8 cellular contexts compared by ENCODE assay signal in genomic region chr3:123028233-123028828, GRCh38. TPM values are rescaled to one million over a fixed set of nuclear protein-coding genes. Genes with fewer than 3 reads are reported as not detected.
A peak's percentile ranks its signal among the peaks of the same experiment; 100 is the strongest.
DNase-seq lines count a peak whose midpoint lies in the region; ATAC-seq and TF ChIP-seq lines count a peak whose summit lies in the region.

No MANE protein-coding gene starts in this region.

- H3K27me3 ChIP-seq in MM.1S (replicated peaks; ENCODE audit: insufficient read depth, low read length) (peaks cover 17% of the 10 kb centered on the region), breast epithelium (peaks cover 3 to 41% of the 10 kb centered on the region in 2 donors), iPS-20b (ENCODE audit: insufficient read depth, low read length) (peaks cover 70% of the 10 kb centered on the region)

- H3K9me2 ChIP-seq in MM.1S (replicated peaks; ENCODE audit: insufficient read depth, low read length): no peaks in the 10 kb centered on the region

- intact Hi-C loops in breast epithelium (cut with DNase I; ENCODE audit: low total_unique reads): no loop called here

- peak overlapping the region; percentile 67 for H3K4me3 ChIP-seq in MM.1S (ENCODE audit: low read length)
- H3K4me3 ChIP-seq in breast epithelium: peak overlapping the region; percentile 46 to 76 (median 55)
- H3K4me3 ChIP-seq in iPS-20b (ENCODE audit: low read length): peak overlapping the region; percentile 85
- H3K4me3 ChIP-seq in skeletal muscle cell (ENCODE audit: low read depth, low read length): peak overlapping the region; percentile 42

- H3K4me2 ChIP-seq in MM.1S (ENCODE audit: low read depth, low read length): peak overlapping the region; percentile 98

- H3K79me2 ChIP-seq in MM.1S (ENCODE audit: low read length): no peaks in the 10 kb centered on the region

- TF ChIP-seq CTCF in MM.1S (IDR thresholded peaks at IDR 0.05; ENCODE audit: low read length) (peak; percentile 54), breast epithelium (IDR thresholded peaks at IDR 0.05) (peak in 2 of 3 donors; percentile 27 to 32)

- no peak for ATAC-seq in GM18511 (IDR thresholded peaks at IDR 0.05; ENCODE audit: unreplicated experiment)
- ATAC-seq in GM18907 (IDR thresholded peaks at IDR 0.05; ENCODE audit: unreplicated experiment): no peak

- H3F3A ChIP-seq in MM.1S (ENCODE audit: insufficient read depth, low read length): no peaks in the 10 kb centered on the region

- H3K4me1 ChIP-seq in MM.1S (ENCODE audit: low read length) (no peaks in the 10 kb centered on the region), breast epithelium (peaks cover 8% of the 10 kb centered on the region in 2 donors), iPS-20b (ENCODE audit: insufficient read depth, low read length) (peaks cover 12% of the 10 kb centered on the region)

- H3K27ac ChIP-seq in MM.1S (ENCODE audit: low read length) (no peak overlapping the region), breast epithelium (peak overlapping the region in 1 of 2 donors; percentile 26), iPS-20b (ENCODE audit: low read length) (no peak overlapping the region)

- H2AFZ ChIP-seq in MM.1S (ENCODE audit: low read length): peak overlapping the region; percentile 94

- DNase-seq in GM03348 (ENCODE audit: low spot score) (peak; percentile 86), MM.1S (peak; percentile 69), RPMI8226 (peak; percentile 55), breast epithelium (ENCODE audit: low spot score in 2 of 2) (no peak), skeletal muscle cell (ENCODE audit: low read depth) (peak; percentile 54)

- H3K9me3 ChIP-seq in MM.1S (replicated peaks; ENCODE audit: insufficient read depth, low read length) (no peaks in the 10 kb centered on the region), breast epithelium (no peaks in the 10 kb centered on the region), iPS-20b (ENCODE audit: insufficient read depth, low read depth, low read length) (no peaks in the 10 kb centered on the region)

- TF ChIP-seq POLR2A in breast epithelium (IDR thresholded peaks at IDR 0.05): no peak

- H3K9ac ChIP-seq in MM.1S (ENCODE audit: low read length): peak overlapping the region; percentile 24; the same call in 1 of the 2 replicates
- peak overlapping the region; percentile 71; the same call in 1 of the 2 replicates for H3K9ac ChIP-seq in iPS-20b (ENCODE audit: low read depth, low read length)

- H4K20me1 ChIP-seq in MM.1S (ENCODE audit: insufficient read depth, low read length): no peaks in the 10 kb centered on the region

- H3K36me3 ChIP-seq in MM.1S (replicated peaks; ENCODE audit: insufficient read depth, low read length): no peaks in the 10 kb centered on the region
- no peaks in the 10 kb centered on the region for H3K36me3 ChIP-seq in breast epithelium
- no peaks in the 10 kb centered on the region for H3K36me3 ChIP-seq in iPS-20b (ENCODE audit: insufficient read depth, low read depth, low read length)

RNA-seq across cellular contexts. Expression of gene SEMA5B, which starts 0.8 kb away (rescaled TPM):
- under 1 TPM; 0.15 to 0.33 (median 0.32) TPM for total RNA-seq in breast epithelium

RNA-seq across cellular contexts. Expression of gene PDIA5, which starts 38.5 kb away (rescaled TPM):
- total RNA-seq in breast epithelium: 10 to 100 TPM; 10.7 to 26.5 (median 11.0) TPM

Comparison
In these comparisons a context has a peak if more than half of its experiments do, and no peak if none do; other contexts are left out.
1. DNase-seq: peak in GM03348 (single experiment), MM.1S (single experiment), RPMI8226 (single experiment) and skeletal muscle cell (single experiment); none in breast epithelium (0 of 2).
2. Peak in every context shown above with its lines, with median percentiles within 50 percentile points of each other: H3K4me3 ChIP-seq.